23 cellular contexts compared by ENCODE assay signal in the genomic region with DNA sequence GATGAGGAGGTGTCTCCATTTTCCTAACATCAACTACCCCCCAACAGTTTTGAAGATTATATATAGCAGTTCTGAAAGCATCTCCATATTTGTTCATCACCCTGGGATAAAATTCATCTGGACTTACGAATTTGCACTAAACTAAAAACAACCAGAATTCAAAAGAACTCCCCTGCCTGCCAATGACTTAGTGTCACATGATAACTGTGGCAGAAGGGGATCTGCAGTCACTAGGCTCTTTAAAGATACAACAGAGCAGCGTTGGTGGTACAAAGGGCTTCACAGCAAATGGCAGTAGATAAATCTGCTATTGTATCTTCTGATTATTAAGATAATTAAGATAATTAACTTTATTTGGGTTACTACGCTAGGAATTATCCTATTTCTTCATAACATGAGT.
"Had no signal": no experiment of that assay in that cellular context is flagged by ENCODE, and none has a peak within 500 bp of the region (broad histone marks: within the 10 kb centered on the region; RNA-seq: fewer than 3 reads in every experiment).

No MANE protein-coding gene starts in this region.

- DNase-seq: activated CD4-positive, alpha-beta memory T cell treated with anti-CD3 and anti-CD28 coated beads for 36 hours; activated CD4-positive, alpha-beta T cell treated with anti-CD3 and anti-CD28 coated beads for 36 hours; activated CD4-positive, alpha-beta T cell treated with anti-CD3 and anti-CD28 coated beads, Interleukin-2, amount 10 ng/mL, durations not matched to agents 24 days and 14 days; activated CD4-positive, CD25-positive, alpha-beta regulatory T cell; activated CD4-positive, CD25-positive, alpha-beta regulatory T cell treated with anti-CD3 and anti-CD28 coated beads, Interleukin-2, amount 50 U/mL, for 72 hours; activated CD8-positive, alpha-beta memory T cell treated with anti-CD3 and anti-CD28 coated beads, Interleukin-2, amount 10 ng/mL, durations not matched to agents 7 days and 5 days; activated CD8-positive, alpha-beta memory T cell treated with anti-CD3 and anti-CD28 coated beads, Interleukin-2, amount 50 U/mL, for 48 hours; activated CD8-positive, alpha-beta T cell treated with anti-CD3 and anti-CD28 coated beads, Interleukin-2, amount 10 ng/mL, durations not matched to agents 7 days and 5 days; activated effector memory CD4-positive, alpha-beta T cell treated with Interleukin-2 at 50 U/mL for 16 hours; activated gamma-delta T cell treated with Interleukin-2 at 50 U/mL for 16 hours; activated naive CD4-positive, alpha-beta T cell treated with anti-CD3 and anti-CD28 coated beads, Interleukin-2, amount 50 U/mL, for 16 hours; activated naive CD4-positive, alpha-beta T cell treated with Interleukin-2 at 50 U/mL for 16 hours; activated T-cell treated with anti-CD3 and anti-CD28 coated beads, Interleukin-2, amount 50 U/mL, for 4 hours; amniotic stem cell; anterior cingulate cortex; body of pancreas; caudate nucleus; dorsolateral prefrontal cortex; effector memory CD4-positive, alpha-beta T cell; endodermal cell; foreskin fibroblast; T-cell; T1000 had no signal

- H3K27me3 ChIP-seq: body of pancreas, dorsolateral prefrontal cortex had no signal

- H3K4me1 ChIP-seq: body of pancreas had no signal

- H3K27ac ChIP-seq: body of pancreas, dorsolateral prefrontal cortex had no signal

- H3K4me3 ChIP-seq: body of pancreas, dorsolateral prefrontal cortex had no signal

- H3K9me3 ChIP-seq: body of pancreas had no signal
